In genomic region chr11:67484847-67485311, GRCh38 we compare ENCODE assay signal across 8 cellular contexts. TPM values are rescaled to one million over a fixed set of nuclear protein-coding genes. Genes with fewer than 3 reads are reported as not detected.
DNase-seq lines count a peak whose midpoint lies in the region; ATAC-seq and TF ChIP-seq lines count a peak whose summit lies in the region.

No MANE protein-coding gene starts in this region.

- H3K36me3 Mint-ChIP-seq in activated T-cell treated with anti-CD3 and anti-CD28 coated beads, Interleukin-2, amount 50 U/mL, for 4 hours (ENCODE audit: insufficient read depth), result peaks cover 20% of the 10 kb centered on the region

- H4K20me1 ChIP-seq in BLaER1, result peaks cover 59% of the 10 kb centered on the region

- H3K4me3 ChIP-seq in BLaER1 (peak overlapping the region; percentile 75), NB4 (ENCODE audit: low read depth, low read length) (peak overlapping the region; percentile 88), mucosa of rectum (ENCODE audit: low read length in 2 of 2) (peak overlapping the region; percentile 6 to 59)

- no peak for TF ChIP-seq POLR2A in NB4 (IDR thresholded peaks at IDR 0.05; ENCODE audit: extremely low read depth, insufficient read length)

- H3K4me2 ChIP-seq in BLaER1, result peak overlapping the region; percentile 97

- no peaks in the 10 kb centered on the region for H3K9me3 Mint-ChIP-seq in activated T-cell treated with anti-CD3 and anti-CD28 coated beads, Interleukin-2, amount 50 U/mL, for 4 hours

- H3K27ac ChIP-seq in BLaER1, result peak overlapping the region; percentile 96
- peak overlapping the region; percentile 18 to 86 for H3K27ac ChIP-seq in mucosa of rectum (ENCODE audit: low read depth in 2 of 2, low read length in 2 of 2)

- peak; percentile 90 for DNase-seq in NB4 (ENCODE audit: low read depth)
- peak; percentile 49 for DNase-seq in activated T-cell treated with anti-CD3 and anti-CD28 coated beads, Interleukin-2, amount 50 U/mL, for 4 hours
- no peak for DNase-seq in HT-29 (ENCODE audit: low spot score)
- no peak for DNase-seq in sciatic nerve (ENCODE audit: low spot score)
- DNase-seq in dedifferentiated amniotic fluid mesenchymal stem cell (ENCODE audit: extremely low spot score), result no peak

- peak; percentile 21 to 29 for ATAC-seq in activated T-cell treated with anti-CD3 and anti-CD28 coated beads, Interleukin-2, amount 50 U/mL, for 4 hours
- ATAC-seq in sciatic nerve (no peak), HG02642 (IDR thresholded peaks at IDR 0.05; ENCODE audit: poor library complexity, unreplicated experiment) (no peak)

- H3K4me3 Mint-ChIP-seq in activated T-cell treated with anti-CD3 and anti-CD28 coated beads, Interleukin-2, amount 50 U/mL, for 4 hours, result peak overlapping the region; percentile 98

- H3K36me3 ChIP-seq in BLaER1 (peaks cover 35% of the 10 kb centered on the region), mucosa of rectum (ENCODE audit: control insufficient read depth in 2 of 2, insufficient read depth in 2 of 2, low read length in 2 of 2) (peaks cover 2 to 20% of the 10 kb centered on the region in 2 donors)

- peaks cover 45% of the 10 kb centered on the region for H3K4me1 ChIP-seq in BLaER1
- H3K4me1 ChIP-seq in mucosa of rectum (ENCODE audit: control insufficient read depth in 2 of 2, insufficient read depth in 2 of 2, low read length in 2 of 2), result peaks cover 26 to 32% of the 10 kb centered on the region in 2 donors

- H3K27me3 ChIP-seq in BLaER1 (no peaks in the 10 kb centered on the region), mucosa of rectum (ENCODE audit: control insufficient read depth in 2 of 2, insufficient read depth in 2 of 2, low read length in 2 of 2) (no peaks in the 10 kb centered on the region)

- H3K9ac ChIP-seq in BLaER1, result peak overlapping the region; percentile 89
- peak overlapping the region; percentile 16 to 20 for H3K9ac ChIP-seq in mucosa of rectum (ENCODE audit: low read depth in 1 of 2, low read length in 2 of 2)

- TF ChIP-seq CTCF in NB4 (IDR thresholded peaks at IDR 0.05; ENCODE audit: low read depth, low read length), result no peak

- H3K9me3 ChIP-seq in BLaER1, result no peaks in the 10 kb centered on the region
- H3K9me3 ChIP-seq in mucosa of rectum (ENCODE audit: control insufficient read depth in 2 of 2, low read length in 2 of 2), result no peaks in the 10 kb centered on the region

- intact Hi-C loops in sciatic nerve (cut with DNase I), result no loop called here

- H3K4me1 Mint-ChIP-seq in activated T-cell treated with anti-CD3 and anti-CD28 coated beads, Interleukin-2, amount 50 U/mL, for 4 hours (ENCODE audit: low read depth), result peaks cover 67% of the 10 kb centered on the region

- H3K27me3 Mint-ChIP-seq in activated T-cell treated with anti-CD3 and anti-CD28 coated beads, Interleukin-2, amount 50 U/mL, for 4 hours (ENCODE audit: low read depth), result no peaks in the 10 kb centered on the region

RNA-seq across cellular contexts. Expression of gene AIP, which starts 2.1 kb away (rescaled TPM):
- total RNA-seq in activated T-cell treated with anti-CD3 and anti-CD28 coated beads, Interleukin-2, amount 50 U/mL, for 4 hours, result 100 to 1,000 TPM; 156 to 183 (median 166) TPM
- total RNA-seq in HT-29 (2014; rRNA removed; shearing (Covaris generic)), result 149 and 151 TPM in 2 replicates
- total RNA-seq in sciatic nerve, result 72.0 TPM

RNA-seq across cellular contexts. Expression of gene TMEM134, which starts 15.8 kb away (rescaled TPM):
- 10 to 100 TPM; 31.1 to 36.3 (median 32.9) TPM for total RNA-seq in activated T-cell treated with anti-CD3 and anti-CD28 coated beads, Interleukin-2, amount 50 U/mL, for 4 hours
- total RNA-seq in HT-29 (2014; rRNA removed; shearing (Covaris generic)), result 42.5 and 67.7 TPM in 2 replicates
- total RNA-seq in sciatic nerve, result 49.9 TPM

RNA-seq across cellular contexts. Expression of gene PITPNM1, which starts 20.3 kb away (rescaled TPM):
- 100 to 1,000 TPM in 1 of 3 donors, 10 to 100 TPM in 2; 88.8 to 118 (median 96.4) TPM for total RNA-seq in activated T-cell treated with anti-CD3 and anti-CD28 coated beads, Interleukin-2, amount 50 U/mL, for 4 hours
- 60.8 and 67.1 TPM in 2 replicates for total RNA-seq in HT-29 (2014; rRNA removed; shearing (Covaris generic))
- 80.0 TPM for total RNA-seq in sciatic nerve

RNA-seq across cellular contexts. Expression of gene CDK2AP2, which starts 23.1 kb away (rescaled TPM):
- total RNA-seq in activated T-cell treated with anti-CD3 and anti-CD28 coated beads, Interleukin-2, amount 50 U/mL, for 4 hours, result 10 to 100 TPM; 79.1 to 89.1 (median 86.2) TPM
- 99.2 and 102 TPM in 2 replicates for total RNA-seq in HT-29 (2014; rRNA removed; shearing (Covaris generic))
- total RNA-seq in sciatic nerve, result 73.6 TPM

RNA-seq across cellular contexts. Expression of gene CABP4, which starts 29.7 kb away (rescaled TPM):
- 1 to 10 TPM in 2 of 3 donors, under 1 TPM in 1; 0.48 to 1.5 (median 1.1) TPM for total RNA-seq in activated T-cell treated with anti-CD3 and anti-CD28 coated beads, Interleukin-2, amount 50 U/mL, for 4 hours
- total RNA-seq in HT-29 (2014; rRNA removed; shearing (Covaris generic)), result 11.8 and 16.2 TPM in 2 replicates
- total RNA-seq in sciatic nerve, result 2.5 TPM

Comparison
In these comparisons a context has a peak if more than half of its experiments do, and no peak if none do; other contexts are left out.
1. H3K4me3 ChIP-seq: peak in every context shown above with its lines; median percentile 88 in NB4; 75 in BLaER1; 32 in mucosa of rectum.
2. DNase-seq: peak in NB4 (single experiment) and activated T-cell treated with anti-CD3 and anti-CD28 coated beads, Interleukin-2, amount 50 U/mL, for 4 hours (single experiment); none in HT-29 (single experiment), sciatic nerve (single experiment) and dedifferentiated amniotic fluid mesenchymal stem cell (single experiment).
3. ATAC-seq: peak in activated T-cell treated with anti-CD3 and anti-CD28 coated beads, Interleukin-2, amount 50 U/mL, for 4 hours (2 of 2); none in sciatic nerve (single experiment) and HG02642 (single experiment).